Comparison of ENCODE assay signal across 8 cellular contexts in genomic region chr1:9539829-9540550, GRCh38. TPM values are rescaled to one million over a fixed set of nuclear protein-coding genes. Genes with fewer than 3 reads are reported as not detected.
DNase-seq lines count a peak whose midpoint lies in the region; ATAC-seq and TF ChIP-seq lines count a peak whose summit lies in the region.

No MANE protein-coding gene starts in this region.

- H3K27me3 Mint-ChIP-seq in activated CD8-positive, alpha-beta T cell treated with anti-CD3 and anti-CD28 coated beads for 36 hours = no peaks in the 10 kb centered on the region

- intact Hi-C loops in activated CD8-positive, alpha-beta T cell treated with anti-CD3 and anti-CD28 coated beads for 36 hours (cut with micrococcal nuclease) = no loop called here

- H3K9me3 Mint-ChIP-seq in activated CD8-positive, alpha-beta T cell treated with anti-CD3 and anti-CD28 coated beads for 36 hours = no peaks in the 10 kb centered on the region
- H3K9me3 Mint-ChIP-seq in stimulated activated effector memory CD8-positive, alpha-beta T cell treated with anti-CD3 and anti-CD28 coated beads, Interleukin-12 subunit alpha, Interleukin-12 subunit beta, amount 100 ng/mL, for 72 hours = no peaks in the 10 kb centered on the region

- peaks cover 39% of the 10 kb centered on the region for H3K4me1 Mint-ChIP-seq in activated CD8-positive, alpha-beta T cell treated with anti-CD3 and anti-CD28 coated beads for 36 hours (ENCODE audit: low read depth)
- peaks cover 44% of the 10 kb centered on the region for H3K4me1 Mint-ChIP-seq in stimulated activated effector memory CD8-positive, alpha-beta T cell treated with anti-CD3 and anti-CD28 coated beads, Interleukin-12 subunit alpha, Interleukin-12 subunit beta, amount 100 ng/mL, for 72 hours

- CTCF ChIA-PET in activated CD8-positive, alpha-beta T cell treated with anti-CD3 and anti-CD28 coated beads for 36 hours (lab: Charles Lee) = interaction anchor here (0.7 to 1.6 kb wide), 4 partner anchors 10 to 273 kb away, joined by 3 to 5 read pairs (median 4); no protein-coding TSS in a partner anchor

- POLR2A ChIA-PET in activated CD8-positive, alpha-beta T cell treated with anti-CD3 and anti-CD28 coated beads for 36 hours (lab: Charles Lee) = interaction anchor here (0.6 to 1.1 kb wide), 3 partner anchors 18 to 111 kb away, joined by 3 read pairs; no protein-coding TSS in a partner anchor

- H3K36me3 Mint-ChIP-seq in activated CD8-positive, alpha-beta T cell treated with anti-CD3 and anti-CD28 coated beads for 36 hours (ENCODE audit: low read depth) = peaks cover 17% of the 10 kb centered on the region
- H3K36me3 Mint-ChIP-seq in stimulated activated effector memory CD8-positive, alpha-beta T cell treated with anti-CD3 and anti-CD28 coated beads, Interleukin-12 subunit alpha, Interleukin-12 subunit beta, amount 100 ng/mL, for 72 hours = peaks cover 21% of the 10 kb centered on the region

- peak; percentile 39 for ATAC-seq in HG02678 (IDR thresholded peaks at IDR 0.05; ENCODE audit: unreplicated experiment)
- ATAC-seq in activated CD8-positive, alpha-beta T cell treated with anti-CD3 and anti-CD28 coated beads for 36 hours = peak; percentile 45
- peak; percentile 71 for ATAC-seq in stimulated activated effector memory CD8-positive, alpha-beta T cell treated with anti-CD3 and anti-CD28 coated beads, Interleukin-12 subunit alpha, Interleukin-12 subunit beta, amount 100 ng/mL, for 72 hours

- DNase-seq in SIG-M5 treated with dmso at 0.1 percent for 504 hours (lab: John Stamatoyannopoulos, UW; ENCODE audit: unreplicated experiment) (peak; percentile 36), SIG-M5 (lab: John Stamatoyannopoulos, UW) (no peak), NCI-H1092 treated with DMSO at 0.1 percent for 48 hours (lab: John Stamatoyannopoulos, UW) (peak; percentile 58), epithelial cell of prostate (ENCODE audit: low read depth, low spot score) (no peak), mucosa of gallbladder (ENCODE audit: low spot score) (peak; percentile 26)
- DNase-seq in activated CD8-positive, alpha-beta T cell treated with anti-CD3 and anti-CD28 coated beads for 36 hours = peak; percentile 57
- peak in 1 of 2 donors; percentile 83 for DNase-seq in stimulated activated effector memory CD8-positive, alpha-beta T cell treated with anti-CD3 and anti-CD28 coated beads, Interleukin-12 subunit alpha, Interleukin-12 subunit beta, amount 100 ng/mL, for 72 hours (ENCODE audit: low spot score in 2 of 2)

- TF ChIP-seq CTCF in activated CD8-positive, alpha-beta T cell treated with anti-CD3 and anti-CD28 coated beads for 36 hours (IDR thresholded peaks at IDR 0.05) = no peak

- peak overlapping the region; percentile 84 for H3K27ac Mint-ChIP-seq in activated CD8-positive, alpha-beta T cell treated with anti-CD3 and anti-CD28 coated beads for 36 hours
- H3K27ac Mint-ChIP-seq in stimulated activated effector memory CD8-positive, alpha-beta T cell treated with anti-CD3 and anti-CD28 coated beads, Interleukin-12 subunit alpha, Interleukin-12 subunit beta, amount 100 ng/mL, for 72 hours = peak overlapping the region; percentile 67

- peak overlapping the region; percentile 95 for H3K4me3 Mint-ChIP-seq in activated CD8-positive, alpha-beta T cell treated with anti-CD3 and anti-CD28 coated beads for 36 hours
- H3K4me3 Mint-ChIP-seq in stimulated activated effector memory CD8-positive, alpha-beta T cell treated with anti-CD3 and anti-CD28 coated beads, Interleukin-12 subunit alpha, Interleukin-12 subunit beta, amount 100 ng/mL, for 72 hours = peak overlapping the region; percentile 82

- H3K27ac ChIP-seq in epithelial cell of prostate = peak overlapping the region; percentile 64

RNA-seq across cellular contexts. Expression of gene SLC25A33, which starts 0.7 kb away (rescaled TPM):
- 1 to 10 TPM; 5.7 to 5.9 TPM for total RNA-seq in activated CD8-positive, alpha-beta T cell treated with anti-CD3 and anti-CD28 coated beads for 36 hours
- 4.5 TPM for total RNA-seq in mucosa of gallbladder

RNA-seq across cellular contexts. Expression of gene TMEM201, which starts 48.7 kb away (rescaled TPM):
- 10 to 100 TPM; 16.2 to 18.1 TPM for total RNA-seq in activated CD8-positive, alpha-beta T cell treated with anti-CD3 and anti-CD28 coated beads for 36 hours
- 8.8 TPM for total RNA-seq in mucosa of gallbladder

Comparison
In these comparisons a context has a peak if more than half of its experiments do, and no peak if none do; other contexts are left out.
1. DNase-seq: peak in SIG-M5 treated with dmso at 0.1 percent for 504 hours (single experiment), NCI-H1092 treated with DMSO at 0.1 percent for 48 hours (single experiment), activated CD8-positive, alpha-beta T cell treated with anti-CD3 and anti-CD28 coated beads for 36 hours (single experiment) and mucosa of gallbladder (single experiment); none in SIG-M5 (single experiment) and epithelial cell of prostate (single experiment).
2. Peak in every context shown above with its lines, with median percentiles within 50 percentile points of each other: ATAC-seq.